29 cellular contexts compared by ENCODE assay signal in genomic region chr7:50852901-50853300, GRCh38.
"Had no signal": no experiment of that assay in that cellular context is flagged by ENCODE, and none has a peak within 500 bp of the region (broad histone marks: within the 10 kb centered on the region; RNA-seq: fewer than 3 reads in every experiment).

No MANE protein-coding gene starts in this region.

- H3K4me3 ChIP-seq: adrenal gland, body of pancreas, breast epithelium had no signal

- H3K27me3 ChIP-seq: adrenal gland, body of pancreas, breast epithelium had no signal

- ATAC-seq: activated naive CD4-positive, alpha-beta T cell treated with anti-CD3 and anti-CD28 coated beads, Interleukin-2, amount 50 U/mL, for 72 hours; activated T-cell treated with anti-CD3 and anti-CD28 coated beads, Interleukin-2, amount 50 U/mL, for 4 hours; body of pancreas; Panc1 had no signal

- H3K4me1 ChIP-seq: adrenal gland, body of pancreas, breast epithelium had no signal

- H3K27ac ChIP-seq: adrenal gland, body of pancreas, breast epithelium, WERI-Rb-1 had no signal

- H3K36me3 ChIP-seq: adrenal gland, breast epithelium, WERI-Rb-1 had no signal

- DNase-seq: activated CD4-positive, alpha-beta memory T cell treated with anti-CD3 and anti-CD28 coated beads, Interleukin-2, amount 10 ng/mL, durations not matched to agents 7 days and 5 days; activated CD4-positive, alpha-beta T cell treated with anti-CD3 and anti-CD28 coated beads for 1 hour; activated CD4-positive, alpha-beta T cell treated with anti-CD3 and anti-CD28 coated beads for 48 hours; activated CD4-positive, CD25-positive, alpha-beta regulatory T cell; activated gamma-delta T cell treated with Interleukin-2 at 50 U/mL for 16 hours; activated naive CD4-positive, alpha-beta T cell treated with anti-CD3 and anti-CD28 coated beads for 36 hours; activated T-cell treated with anti-CD3 and anti-CD28 coated beads, Interleukin-2, amount 50 U/mL, for 4 hours; adrenal gland; body of pancreas; caudate nucleus; cerebellar nuclear complex; Karpas-422; KBM-7; MV-4-11; NCI-H1092; NCI-H1436 treated with DMSO at 0.1 percent for 48 hours; NCI-H1694 treated with DMSO at 0.1 percent for 48 hours; NCI-H2029; NCI-H345; NCI-H524 treated with DMSO at 0.1 percent for 48 hours; SIG-M5; SW 1271; T-helper 1 cell; T-helper 2 cell; T-helper 9 cell; WERI-Rb-1 had no signal

- H3K9me3 ChIP-seq: adrenal gland, body of pancreas, breast epithelium had no signal
